Comparison of ENCODE assay signal across 10 cellular contexts in genomic region chr1:178870944-178871343, GRCh38.
DNase-seq lines count a peak whose midpoint lies in the region; ATAC-seq lines count a peak whose summit lies in the region.
"Had no signal": no experiment of that assay in that cellular context is flagged by ENCODE, and none has a peak within 500 bp of the region (broad histone marks: within the 10 kb centered on the region; RNA-seq: fewer than 3 reads in every experiment).

A gene with protein sequence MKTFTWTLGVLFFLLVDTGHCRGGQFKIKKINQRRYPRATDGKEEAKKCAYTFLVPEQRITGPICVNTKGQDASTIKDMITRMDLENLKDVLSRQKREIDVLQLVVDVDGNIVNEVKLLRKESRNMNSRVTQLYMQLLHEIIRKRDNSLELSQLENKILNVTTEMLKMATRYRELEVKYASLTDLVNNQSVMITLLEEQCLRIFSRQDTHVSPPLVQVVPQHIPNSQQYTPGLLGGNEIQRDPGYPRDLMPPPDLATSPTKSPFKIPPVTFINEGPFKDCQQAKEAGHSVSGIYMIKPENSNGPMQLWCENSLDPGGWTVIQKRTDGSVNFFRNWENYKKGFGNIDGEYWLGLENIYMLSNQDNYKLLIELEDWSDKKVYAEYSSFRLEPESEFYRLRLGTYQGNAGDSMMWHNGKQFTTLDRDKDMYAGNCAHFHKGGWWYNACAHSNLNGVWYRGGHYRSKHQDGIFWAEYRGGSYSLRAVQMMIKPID (minus strand): TSS chr1:178871077. CDS start chr1:178865776, 5,301 bp downstream.

- no peak within 1 kb of the TSS for H3K27ac ChIP-seq in iPS-20b (ENCODE audit: low read length)

- peak within 1 kb of the TSS; percentile 26; the same call in 1 of the 2 replicates for H3K9ac ChIP-seq in iPS-20b (ENCODE audit: low read depth, low read length)

- no peaks in the 10 kb centered on the region for H3K27me3 ChIP-seq in iPS-20b (ENCODE audit: insufficient read depth, low read length)

- no peak within 1 kb of the TSS for H3K4me3 ChIP-seq in iPS-20b (ENCODE audit: low read length)

- H3K9me3 ChIP-seq in iPS-20b (ENCODE audit: insufficient read depth, low read depth, low read length), result no peaks in the 10 kb centered on the region

- no peaks in the 10 kb centered on the region for H3K36me3 ChIP-seq in iPS-20b (ENCODE audit: insufficient read depth, low read depth, low read length)

- peak; percentile 22 for DNase-seq in ELR (ENCODE audit: low read depth)
- peak; percentile 45 for DNase-seq in astrocyte of the hippocampus (ENCODE audit: low read depth, low spot score)
- peak; percentile 65 for DNase-seq in retina
- DNase-seq in amygdala (lab: John Stamatoyannopoulos, UW), result no peak
- DNase-seq in HUDEP-2 (lab: John Stamatoyannopoulos, UW; ENCODE audit: unreplicated experiment in 76 of 76), result no peak
- no peak for DNase-seq in T-helper 9 cell
- DNase-seq: activated CD4-positive, alpha-beta T cell treated with anti-CD3 and anti-CD28 coated beads, Interleukin-2, amount 50 U/mL, for 1 hour; effector memory CD8-positive, alpha-beta T cell had no signal

- ATAC-seq in HG03520 (IDR thresholded peaks at IDR 0.05; ENCODE audit: unreplicated experiment), result no peak
- ATAC-seq: effector memory CD8-positive, alpha-beta T cell had no signal

- H3K4me1 ChIP-seq in iPS-20b (ENCODE audit: insufficient read depth, low read length), result peaks cover 29% of the 10 kb centered on the region

Comparison
In these comparisons a context has a peak if more than half of its experiments do, and no peak if none do; other contexts are left out.
1. DNase-seq: peak in ELR (single experiment), astrocyte of the hippocampus (single experiment) and retina (single experiment); none in amygdala (0 of 56), HUDEP-2 (0 of 76) and T-helper 9 cell (single experiment).